In genomic region chr14:64748521-64748920, GRCh38 we compare ENCODE assay signal across 26 cellular contexts. TPM values are rescaled to one million over a fixed set of nuclear protein-coding genes. Genes with fewer than 3 reads are reported as not detected.
DNase-seq lines count a peak whose midpoint lies in the region; ATAC-seq and TF ChIP-seq lines count a peak whose summit lies in the region.
"Had no signal": no experiment of that assay in that cellular context is flagged by ENCODE, and none has a peak within 500 bp of the region (broad histone marks: within the 10 kb centered on the region; RNA-seq: fewer than 3 reads in every experiment).

No MANE protein-coding gene starts in this region.

- H4K20me1 ChIP-seq in PC-9 (ENCODE audit: insufficient read depth) = no peaks in the 10 kb centered on the region

- H3K4me2 ChIP-seq in PC-9 = no peak overlapping the region
- H3K4me2 ChIP-seq: A549 had no signal

- no peak overlapping the region for H2AFZ ChIP-seq in PC-9

- no TSS peak for BruUV-seq in PC-9 (replicated peaks; lab: Mats Ljungman, UMichigan)

- H3K27ac Mint-ChIP-seq in endodermal cell = no peak overlapping the region
- H3K27ac Mint-ChIP-seq: HFFc6 had no signal

- H3K36me3 ChIP-seq in endodermal cell (ENCODE audit: control insufficient read depth, insufficient read depth, low read length) = peaks cover 3% of the 10 kb centered on the region
- peaks cover 14% of the 10 kb centered on the region for H3K36me3 ChIP-seq in thoracic aorta
- H3K36me3 ChIP-seq in PC-9 (ENCODE audit: low read depth) = 0 out of 2 replicates have a peak, but pooled peaks cover 1% of the 10 kb centered on the region

- H3K27me3 Mint-ChIP-seq in endodermal cell (ENCODE audit: insufficient read depth) = no peaks in the 10 kb centered on the region

- H3K36me3 Mint-ChIP-seq in endodermal cell (ENCODE audit: low read depth) = peaks cover 12% of the 10 kb centered on the region

- H3K4me1 ChIP-seq in endodermal cell (ENCODE audit: control insufficient read depth, insufficient read depth, low read length) (no peaks in the 10 kb centered on the region), thoracic aorta (ENCODE audit: control insufficient read depth in 1 of 2, low read depth in 2 of 2) (peaks cover 23 to 36% of the 10 kb centered on the region in 2 donors), PC-9 (replicated peaks; ENCODE audit: insufficient read depth) (no peaks in the 10 kb centered on the region)
- H3K4me1 ChIP-seq: HAP-1 had no signal

- CTCF ChIA-PET in PC-9 (lab: Charles Lee) = no interaction called here

- H3K79me2 ChIP-seq in PC-9 (ENCODE audit: low read depth) = no peaks in the 10 kb centered on the region

- H3K4me3 ChIP-seq in endodermal cell (ENCODE audit: low read length) (no peak overlapping the region), thoracic aorta (no peak overlapping the region), PC-9 (no peak overlapping the region)
- H3K4me3 ChIP-seq: A549, HAP-1, SK-N-MC had no signal

- no peak overlapping the region for H3K9ac ChIP-seq in endodermal cell (ENCODE audit: extremely low read depth, low read length, poor library complexity, severe bottlenecking)

- H3K9me2 ChIP-seq in PC-9 (ENCODE audit: insufficient read depth) = no peaks in the 10 kb centered on the region

- H3K27ac ChIP-seq in 22Rv1 (peak overlapping the region; percentile 66; the same call in 1 of the 2 replicates), C4-2B (peak overlapping the region; percentile 63; the same call in 1 of the 2 replicates), endodermal cell (ENCODE audit: low read depth, low read length) (no peak overlapping the region), thoracic aorta (peak overlapping the region; percentile 85 to 91), PC-9 (no peak overlapping the region)
- H3K27ac ChIP-seq: A549, SK-N-MC had no signal

- no peak for ATAC-seq in thoracic aorta (ENCODE audit: insufficient number of reproducible peaks, low FRiP score, low read depth)
- ATAC-seq: A549, Panc1 had no signal

- H3K4me3 Mint-ChIP-seq in endodermal cell = no peak overlapping the region
- H3K4me3 Mint-ChIP-seq: CD14-positive monocyte; CD8-positive, alpha-beta memory T cell; HFFc6 had no signal

- DNase-seq in endodermal cell = no peak
- no peak for DNase-seq in thoracic aorta (ENCODE audit: low spot score)
- DNase-seq in NCI-H1694 (lab: John Stamatoyannopoulos, UW) = no peak
- DNase-seq in PC-9 = no peak
- no peak for DNase-seq in NCI-H1048 (lab: John Stamatoyannopoulos, UW)
- DNase-seq: AML-193; CD8-positive, alpha-beta memory T cell; DMS79 treated with DMSO at 0.1 percent for 48 hours; HFFc6; IMR-90; KG1; MM.1S; NCI-H1417; NCI-H1694 treated with DMSO at 0.1 percent for 48 hours; NCI-H2081; NCI-H226; NCI-H510A; NCI-H69; SIG-M5 had no signal

- POLR2A ChIA-PET in PC-9 (lab: Charles Lee; ENCODE audit: unreplicated experiment) = no interaction called here

- TF ChIP-seq CTCF in 22Rv1 (IDR thresholded peaks at IDR 0.05) = no peak
- TF ChIP-seq CTCF in C4-2B (conservative IDR thresholded peaks at IDR 0.05) = no peak
- peak; percentile 34 for TF ChIP-seq CTCF in endodermal cell (conservative IDR thresholded peaks at IDR 0.05)
- no peak for TF ChIP-seq CTCF in thoracic aorta (IDR thresholded peaks at IDR 0.05)
- TF ChIP-seq CTCF in PC-9 (conservative IDR thresholded peaks at IDR 0.05) = no peak

- peaks cover 8% of the 10 kb centered on the region for H3F3A ChIP-seq in PC-9 (ENCODE audit: insufficient read depth, low read depth)

- 80 to 92% methylated on average over 2 to 6 of the region's 6 CpGs for WGBS in endodermal cell (ENCODE audit: insufficient coverage in 1 of 2, insufficient read length in 1 of 2), 2 experiments

- H3K27me3 ChIP-seq in endodermal cell (ENCODE audit: control insufficient read depth, insufficient read depth, low read length, poor library complexity, severe bottlenecking) (no peaks in the 10 kb centered on the region), thoracic aorta (replicated peaks; ENCODE audit: insufficient read depth) (no peaks in the 10 kb centered on the region), PC-9 (ENCODE audit: insufficient read depth, low read depth) (no peaks in the 10 kb centered on the region)

- H3K4me1 Mint-ChIP-seq in endodermal cell = peaks cover 1% of the 10 kb centered on the region

- H3K9me3 ChIP-seq in endodermal cell (ENCODE audit: control insufficient read depth, low read length) (no peaks in the 10 kb centered on the region), thoracic aorta (no peaks in the 10 kb centered on the region), PC-9 (ENCODE audit: insufficient read depth, low read depth) (no peaks in the 10 kb centered on the region)
- H3K9me3 ChIP-seq: A549, HAP-1 had no signal

- intact Hi-C loops in PC-9 (cut with micrococcal nuclease; ENCODE audit: unreplicated experiment) = no loop called here

- no peaks in the 10 kb centered on the region for H3K9me3 Mint-ChIP-seq in endodermal cell
- H3K9me3 Mint-ChIP-seq: HFFc6 had no signal

RNA-seq across cellular contexts. Expression of gene PLEKHG3, which starts 44.3 kb away (rescaled TPM):
- total RNA-seq in endodermal cell = 10 to 100 TPM; 31.7 to 52.6 TPM
- 35.6 TPM for polyA plus RNA-seq in endodermal cell (2013, experiment 1 of 2)
- 30.8 TPM for polyA plus RNA-seq in endodermal cell (2013, experiment 2 of 2)
- 10 to 100 TPM; 63.2 to 71.5 TPM for total RNA-seq in thoracic aorta
- 59.3 and 61.7 TPM in 2 replicates for total RNA-seq in PC-9 (2021)

Comparison
In these comparisons a context has a peak if more than half of its experiments do, and no peak if none do; other contexts are left out.
1. H3K27ac ChIP-seq: peak in 22Rv1 (single experiment), C4-2B (single experiment) and thoracic aorta (2 of 2); none in endodermal cell (single experiment) and PC-9 (single experiment).